ENCODE assay signal across 19 cellular contexts in the genomic region with DNA sequence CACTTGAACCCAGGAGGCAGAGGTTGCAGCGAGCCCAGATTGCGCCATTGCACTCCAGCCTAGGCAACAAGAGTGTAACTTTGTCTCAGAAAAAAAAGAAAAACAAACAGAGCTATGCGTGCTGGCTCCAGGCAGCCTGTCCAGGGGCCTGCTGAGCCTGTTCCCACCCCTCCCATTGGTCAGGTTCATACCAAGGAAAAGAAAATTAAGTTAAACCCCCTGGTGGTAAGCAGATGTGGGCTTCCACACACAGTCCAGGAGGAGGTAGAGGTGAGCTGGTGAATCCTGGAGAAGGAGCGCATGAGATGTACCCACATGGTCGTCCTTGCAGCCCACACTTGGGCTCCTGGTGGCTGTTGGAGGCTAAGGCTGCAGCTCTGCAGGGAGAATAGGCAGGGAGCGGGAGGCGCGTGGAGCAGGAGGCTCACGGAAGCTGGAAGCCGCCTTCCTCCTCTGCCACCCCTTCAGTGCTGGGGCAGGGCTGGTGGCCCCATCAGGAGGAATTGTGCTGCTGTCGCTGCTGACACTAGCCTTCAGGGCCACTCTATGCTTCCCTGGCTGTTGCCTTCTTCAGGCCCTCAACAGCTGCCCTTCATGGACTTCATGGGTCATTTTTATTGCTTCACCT.
"Had no signal": no experiment of that assay in that cellular context is flagged by ENCODE, and none has a peak within 500 bp of the region (broad histone marks: within the 10 kb centered on the region; RNA-seq: fewer than 3 reads in every experiment).

No MANE protein-coding gene starts in this region.

- ATAC-seq: activated naive CD4-positive, alpha-beta T cell treated with anti-CD3 and anti-CD28 coated beads, Interleukin-2, amount 50 U/mL, for 72 hours; foreskin keratinocyte; lower lobe of right lung; natural killer cell had no signal

- FAIRE-seq: bronchial epithelial cell had no signal

- H3K4me1 ChIP-seq: esophagus muscularis mucosa, foreskin keratinocyte, heart left ventricle, lower lobe of right lung, upper lobe of left lung had no signal

- H3K27ac ChIP-seq: esophagus muscularis mucosa, foreskin keratinocyte, heart left ventricle, lower lobe of right lung, upper lobe of left lung had no signal

- DNase-seq: activated CD4-positive, alpha-beta memory T cell treated with anti-CD3 and anti-CD28 coated beads, Interleukin-2, amount 10 ng/mL, durations not matched to agents 7 days and 5 days; activated CD4-positive, alpha-beta T cell treated with anti-CD3 and anti-CD28 coated beads, Interleukin-2, amount 10 ng/mL, durations not matched to agents 7 days and 5 days; activated CD4-positive, CD25-positive, alpha-beta regulatory T cell treated with anti-CD3 and anti-CD28 coated beads, Interleukin-2, amount 50 U/mL, for 72 hours; activated CD8-positive, alpha-beta memory T cell treated with anti-CD3 and anti-CD28 coated beads, Interleukin-2, amount 50 U/mL, for 48 hours; activated naive CD4-positive, alpha-beta T cell; activated T-cell treated with anti-CD3 and anti-CD28 coated beads, Interleukin-2, amount 50 U/mL, for 24 hours; effector CD4-positive, alpha-beta T cell; foreskin keratinocyte; heart left ventricle; lower lobe of right lung; mesenchymal stem cell; natural killer cell; stimulated activated naive CD4-positive, alpha-beta T cell treated with Interleukin-2 at 50 U/mL for 16 hours; substantia nigra; T-helper 2 cell; upper lobe of left lung had no signal

- H3K9me3 ChIP-seq: esophagus muscularis mucosa, heart left ventricle, lower lobe of right lung, upper lobe of left lung had no signal

- H3K4me3 ChIP-seq: esophagus muscularis mucosa, heart left ventricle, lower lobe of right lung, upper lobe of left lung had no signal

- H3K27me3 ChIP-seq: esophagus muscularis mucosa, foreskin keratinocyte, heart left ventricle, upper lobe of left lung had no signal
